ENCODE assay signal across 1 cellular context in the genomic region with DNA sequence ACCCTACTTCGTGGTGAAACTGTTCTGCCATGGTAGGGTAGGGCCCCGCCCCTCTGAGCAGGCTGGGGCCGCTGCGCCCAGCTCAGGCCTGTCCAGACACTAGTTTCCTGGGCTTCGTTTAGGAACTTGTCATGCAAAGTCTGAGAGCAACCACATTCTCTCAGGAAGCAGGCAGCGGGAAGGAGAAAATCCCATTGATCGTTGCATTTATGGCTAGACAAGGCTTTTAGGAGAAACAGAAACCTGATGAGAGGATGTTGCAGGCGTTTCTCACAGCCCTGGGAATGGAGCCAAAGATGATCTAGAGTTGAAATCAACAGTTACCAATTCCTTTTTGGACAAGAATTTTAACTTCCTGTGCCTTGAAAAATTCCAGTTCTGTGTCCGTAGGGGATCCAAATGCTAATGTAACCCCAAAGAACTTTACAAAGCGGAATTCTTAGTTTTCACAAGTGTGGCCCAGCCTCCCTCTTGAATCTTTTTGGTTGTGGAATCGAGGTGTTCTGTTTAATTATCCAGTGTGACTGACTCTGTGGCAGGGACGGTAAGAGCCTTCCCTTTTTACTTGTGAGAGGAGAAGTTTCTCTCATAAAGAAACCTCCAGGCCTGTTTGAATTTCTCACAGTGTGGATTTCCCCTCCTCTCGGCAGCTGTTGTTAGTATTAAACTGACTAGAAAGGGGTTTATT.
TF ChIP-seq lines count a peak whose summit lies in the region.

No MANE protein-coding gene starts in this region.

TF ChIP-seq in H1, 55 proteins besides CTCF, POLR2A, EP300 and RAD21:
- TF ChIP-seq TBP (IDR thresholded peaks at IDR 0.05; ENCODE audit: low read depth, low read length) (no peak), SIRT6 (IDR thresholded peaks at IDR 0.05; ENCODE audit: low read length) (no peak), SIN3A (conservative IDR thresholded peaks at IDR 0.05 in 1 of 2, IDR thresholded peaks at IDR 0.05 in 1 of 2; ENCODE audit: low read depth in 1 of 2, low read length in 2 of 2) (no peak), PHF8 (conservative IDR thresholded peaks at IDR 0.05; ENCODE audit: low read depth, low read length) (no peak), ASH2L (IDR thresholded peaks at IDR 0.05; ENCODE audit: low read length) (peak; percentile 29)
- TF ChIP-seq, protein P1, sequence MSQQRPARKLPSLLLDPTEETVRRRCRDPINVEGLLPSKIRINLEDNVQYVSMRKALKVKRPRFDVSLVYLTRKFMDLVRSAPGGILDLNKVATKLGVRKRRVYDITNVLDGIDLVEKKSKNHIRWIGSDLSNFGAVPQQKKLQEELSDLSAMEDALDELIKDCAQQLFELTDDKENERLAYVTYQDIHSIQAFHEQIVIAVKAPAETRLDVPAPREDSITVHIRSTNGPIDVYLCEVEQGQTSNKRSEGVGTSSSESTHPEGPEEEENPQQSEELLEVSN (IDR thresholded peaks at IDR 0.05), result 0 out of 2 replicates have a peak, but pooled peaks have one; percentile 3
